8 cellular contexts compared by ENCODE assay signal in genomic region chr7:1466524-1467271, GRCh38. TPM values are rescaled to one million over a fixed set of nuclear protein-coding genes. Genes with fewer than 3 reads are reported as not detected.
DNase-seq lines count a peak whose midpoint lies in the region; TF ChIP-seq lines count a peak whose summit lies in the region.

No MANE protein-coding gene starts in this region.

- no peaks in the 10 kb centered on the region for H3K79me2 ChIP-seq in MM.1S (ENCODE audit: low read length)

- peak; percentile 88 for DNase-seq in AG08396 (ENCODE audit: low spot score)
- peak; percentile 80 for DNase-seq in MM.1S
- DNase-seq in epidermal melanocyte (ENCODE audit: insufficient read length, low spot score), result peak; percentile 74
- peak; percentile 70 for DNase-seq in mucosa of gallbladder (ENCODE audit: low spot score)
- no peak for DNase-seq in GM13976 (ENCODE audit: low spot score)
- no peak for DNase-seq in GOT3 (lab: John Stamatoyannopoulos, UW)
- no peak for DNase-seq in middle frontal gyrus (ENCODE audit: extremely low spot score, low spot score)
- DNase-seq in GF-D8 (lab: John Stamatoyannopoulos, UW), result no peak

- H3K4me2 ChIP-seq in MM.1S (ENCODE audit: low read depth, low read length), result peak overlapping the region; percentile 74

- no peaks in the 10 kb centered on the region for H3K27me3 ChIP-seq in MM.1S (replicated peaks; ENCODE audit: insufficient read depth, low read length)

- peaks cover 10% of the 10 kb centered on the region for H3K4me1 ChIP-seq in MM.1S (ENCODE audit: low read length)

- H3K9ac ChIP-seq in MM.1S (ENCODE audit: low read length), result peak overlapping the region; percentile 43

- in situ Hi-C loops in GM13976 (cut with MboI; ENCODE audit: low sequenced_read_pairs, unreplicated experiment), result no loop called here

- no peak overlapping the region for H2AFZ ChIP-seq in MM.1S (ENCODE audit: low read length)

- peak overlapping the region; percentile 58 for H3K27ac ChIP-seq in MM.1S (ENCODE audit: low read length)

- H3F3A ChIP-seq in MM.1S (ENCODE audit: insufficient read depth, low read length), result 0 out of 2 replicates have a peak, but pooled peaks cover 2% of the 10 kb centered on the region

- no peaks in the 10 kb centered on the region for H3K36me3 ChIP-seq in MM.1S (replicated peaks; ENCODE audit: insufficient read depth, low read length)

- peak overlapping the region; percentile 6; the same call in 1 of the 2 replicates for H3K4me3 ChIP-seq in MM.1S (ENCODE audit: low read length)

- H3K9me3 ChIP-seq in MM.1S (replicated peaks; ENCODE audit: insufficient read depth, low read length), result no peaks in the 10 kb centered on the region

- no peaks in the 10 kb centered on the region for H4K20me1 ChIP-seq in MM.1S (ENCODE audit: insufficient read depth, low read length)

- peak; percentile 35 for TF ChIP-seq CTCF in MM.1S (IDR thresholded peaks at IDR 0.05; ENCODE audit: low read length)
- TF ChIP-seq CTCF in GM13976 (IDR thresholded peaks at IDR 0.05; ENCODE audit: borderline replicate concordance, control extremely low read depth, extremely low read depth, insufficient read depth, missing control alignments), result no peak

- H3K9me2 ChIP-seq in MM.1S (replicated peaks; ENCODE audit: insufficient read depth, low read length), result no peaks in the 10 kb centered on the region

RNA-seq across cellular contexts. Expression of gene MICALL2, which starts 7.4 kb away (rescaled TPM):
- 166 TPM for total RNA-seq in mucosa of gallbladder

RNA-seq across cellular contexts. Expression of gene INTS1, which starts 37.5 kb away (rescaled TPM):
- total RNA-seq in mucosa of gallbladder, result 108 TPM

Comparison
In these comparisons a context has a peak if more than half of its experiments do, and no peak if none do; other contexts are left out.
1. DNase-seq: peak in AG08396 (single experiment), MM.1S (single experiment), epidermal melanocyte (single experiment) and mucosa of gallbladder (single experiment); none in GM13976 (single experiment), GOT3 (single experiment), middle frontal gyrus (single experiment) and GF-D8 (single experiment).